ENCODE assay signal across 8 cellular contexts in genomic region chr10:79195091-79195923, GRCh38.
DNase-seq lines count a peak whose midpoint lies in the region; ATAC-seq, FAIRE-seq and TF ChIP-seq lines count a peak whose summit lies in the region.

No MANE protein-coding gene starts in this region.

- FAIRE-seq in D721Med (lab: Jason Lieb, UNC): no peak

- H3K9ac ChIP-seq in subcutaneous abdominal adipose tissue (ENCODE audit: low read length in 5 of 5): peak overlapping the region in 3 of 5 donors; percentile 7 to 47 (median 32)

- peak; percentile 62 for DNase-seq in D721Med (ENCODE audit: insufficient read length, low spot score)
- DNase-seq in KBM-7: peak; percentile 92
- peak; percentile 6 for DNase-seq in SHP77 treated with DMSO at 0.1 percent for 48 hours (lab: John Stamatoyannopoulos, UW)
- DNase-seq in activated effector memory CD4-positive, alpha-beta T cell treated with Interleukin-2 at 50 U/mL for 16 hours: peak; percentile 64
- DNase-seq in foreskin keratinocyte: peak; percentile 40 to 63
- peak; percentile 40 for DNase-seq in non-pigmented ciliary epithelial cell (ENCODE audit: low read depth)

- H3K36me3 ChIP-seq in subcutaneous abdominal adipose tissue (ENCODE audit: control insufficient read depth in 5 of 5, insufficient read depth in 5 of 5, low read length in 5 of 5): peaks cover 0 to 26% (median 19%) of the 10 kb centered on the region in 5 donors

- H3K4me3 ChIP-seq in subcutaneous abdominal adipose tissue (ENCODE audit: low read depth in 1 of 5, low read length in 5 of 5): peak overlapping the region in 2 of 5 donors; percentile 12 to 16

- TF ChIP-seq CTCF in D721Med (IDR thresholded peaks at IDR 0.05; ENCODE audit: insufficient read depth, missing control alignments) (peak; percentile 91), foreskin keratinocyte (conservative IDR thresholded peaks at IDR 0.05) (peak; percentile 99)

- H3K4me1 ChIP-seq in foreskin keratinocyte: peaks cover 3% of the 10 kb centered on the region
- H3K4me1 ChIP-seq in subcutaneous abdominal adipose tissue (ENCODE audit: control insufficient read depth in 5 of 5, insufficient read depth in 5 of 5, low read length in 5 of 5): peaks cover 11 to 59% (median 52%) of the 10 kb centered on the region in 5 donors

- in situ Hi-C loops in KBM-7 (cut with MboI; ENCODE audit: low pct_unique_long_range_greater_than_20kb, low sequenced_read_pairs): loop anchor here (25.0 kb wide), 1 partner anchor 1158 kb away; the partner anchor contains the start of genes POLR3A and RPS24

- H3K27me3 ChIP-seq in foreskin keratinocyte: no peaks in the 10 kb centered on the region
- no peaks in the 10 kb centered on the region for H3K27me3 ChIP-seq in subcutaneous abdominal adipose tissue (ENCODE audit: control insufficient read depth in 5 of 5, insufficient read depth in 4 of 5, low read length in 5 of 5)

- peak; percentile 80 for ATAC-seq in GM21515 (IDR thresholded peaks at IDR 0.05; ENCODE audit: unreplicated experiment)
- ATAC-seq in foreskin keratinocyte: peak; percentile 84

- H3K27ac ChIP-seq in foreskin keratinocyte: no peak overlapping the region
- H3K27ac ChIP-seq in subcutaneous abdominal adipose tissue (ENCODE audit: low read depth, low read length): peak overlapping the region; percentile 69

- H3K9me3 ChIP-seq in subcutaneous abdominal adipose tissue (ENCODE audit: control insufficient read depth in 5 of 5, low read length in 5 of 5): no peaks in the 10 kb centered on the region

Comparison
In these comparisons a context has a peak if more than half of its experiments do, and no peak if none do; other contexts are left out.
1. DNase-seq: peak in every context shown above with its lines; median percentile 92 in KBM-7; 64 in activated effector memory CD4-positive, alpha-beta T cell treated with Interleukin-2 at 50 U/mL for 16 hours; 62 in D721Med; 52 in foreskin keratinocyte; 40 in non-pigmented ciliary epithelial cell; 6 in SHP77 treated with DMSO at 0.1 percent for 48 hours.